ENCODE assay signal across 9 cellular contexts in the genomic region with DNA sequence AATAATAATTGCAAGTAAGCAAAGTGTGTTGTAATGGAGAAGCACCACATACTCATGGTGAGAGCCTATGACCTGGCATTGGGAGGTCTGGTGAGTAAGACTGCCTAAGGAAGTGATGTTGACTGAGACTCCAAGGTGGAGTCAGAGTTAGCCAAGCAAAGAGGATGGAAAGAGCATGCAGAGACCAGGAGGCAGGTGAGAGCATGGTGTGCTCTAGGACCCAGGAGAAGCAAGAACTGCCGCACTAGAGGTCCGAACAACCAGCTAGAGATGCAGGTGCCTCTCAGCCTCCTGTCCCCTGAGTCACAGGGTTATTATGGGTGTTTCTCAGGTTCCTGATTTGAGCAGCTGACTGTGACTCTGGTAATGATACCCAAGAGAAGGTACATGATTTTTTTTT. TPM values are rescaled to one million over a fixed set of nuclear protein-coding genes. Genes with fewer than 3 reads are reported as not detected.
DNase-seq lines count a peak whose midpoint lies in the region; ATAC-seq and TF ChIP-seq lines count a peak whose summit lies in the region.
"Had no signal": no experiment of that assay in that cellular context is flagged by ENCODE, and none has a peak within 500 bp of the region (broad histone marks: within the 10 kb centered on the region; RNA-seq: fewer than 3 reads in every experiment).

No MANE protein-coding gene starts in this region.

- H2BK12ac ChIP-seq in neuronal stem cell (ENCODE audit: low read length), result no peak overlapping the region

- H3K27ac Mint-ChIP-seq in GM23338, result no peak overlapping the region
- no peak overlapping the region for H3K27ac Mint-ChIP-seq in type B pancreatic cell
- H3K27ac Mint-ChIP-seq: nephron had no signal

- no peak for TF ChIP-seq CTCF in SK-N-SH (IDR thresholded peaks at IDR 0.05)
- TF ChIP-seq CTCF in GM23338 (conservative IDR thresholded peaks at IDR 0.05; ENCODE audit: low read depth in 2 of 2), result no peak
- TF ChIP-seq CTCF in fibroblast of pulmonary artery (IDR thresholded peaks at IDR 0.05; ENCODE audit: low read length, missing control alignments), result no peak
- TF ChIP-seq CTCF in type B pancreatic cell (conservative IDR thresholded peaks at IDR 0.05), result no peak

- H3K4me2 ChIP-seq in SK-N-SH (no peak overlapping the region), GM23338 (no peak overlapping the region), neuronal stem cell (ENCODE audit: insufficient read depth, low read length, poor library complexity, severe bottlenecking) (no peak overlapping the region)

- H3K4me3 Mint-ChIP-seq in GM23338 (no peak overlapping the region), type B pancreatic cell (no peak overlapping the region)
- H3K4me3 Mint-ChIP-seq: nephron had no signal

- no peak overlapping the region for H3K14ac ChIP-seq in neuronal stem cell (ENCODE audit: low read length)

- 83% methylated on average over 2 of the region's 2 CpGs for WGBS in SK-N-SH (ENCODE audit: low lambda C conversion rate)
- no CpG with 5 or more reads among the region's 2 CpGs for WGBS in neuronal stem cell (ENCODE audit: extremely low coverage in 2 of 2, insufficient read length in 2 of 2, insufficient replicate concordance in 1 of 2), 2 donors

- H3K4me3 ChIP-seq in SK-N-SH (ENCODE audit: low read depth in 2 of 2, low read length in 1 of 2) (no peak overlapping the region), GM23338 (no peak overlapping the region), fibroblast of pulmonary artery (replicated peaks; ENCODE audit: low read depth, low read length) (no peak overlapping the region), neuronal stem cell (ENCODE audit: low read length in 2 of 2) (no peak overlapping the region)

- CTCF ChIA-PET in SK-N-SH (lab: Yijun Ruan, JAX), result interaction anchor here (1.1 kb wide), 1 partner anchor 253 kb away, joined by 4 read pairs; no protein-coding TSS in a partner anchor

- no peak overlapping the region for H2BK5ac ChIP-seq in neuronal stem cell (ENCODE audit: low read length)

- peaks cover 85% of the 10 kb centered on the region for H3K36me3 Mint-ChIP-seq in GM23338 (ENCODE audit: low read depth)
- peaks cover 35% of the 10 kb centered on the region for H3K36me3 Mint-ChIP-seq in type B pancreatic cell

- H4K20me1 ChIP-seq in SK-N-SH (ENCODE audit: insufficient read depth) (peaks cover 2% of the 10 kb centered on the region; the same call in 1 of the 2 replicates), GM23338 (replicated peaks; ENCODE audit: insufficient read depth) (peaks cover 25% of the 10 kb centered on the region)

- H3K27ac ChIP-seq in SK-N-SH (ENCODE audit: low read depth in 2 of 2, low read length in 1 of 2) (no peak overlapping the region), GM23338 (ENCODE audit: low read depth) (no peak overlapping the region), neuronal stem cell (replicated peaks; ENCODE audit: low read length) (no peak overlapping the region)

- H3K9me2 ChIP-seq in SK-N-SH, result no peaks in the 10 kb centered on the region
- H3K9me2 ChIP-seq in GM23338 (ENCODE audit: insufficient read depth), result no peaks in the 10 kb centered on the region

- no peak for TF ChIP-seq EP300 in SK-N-SH (IDR thresholded peaks at IDR 0.05; ENCODE audit: borderline replicate concordance in 1 of 2, low read depth in 1 of 2, low read length in 1 of 2)

- H2BK120ac ChIP-seq in neuronal stem cell (ENCODE audit: low read depth, low read length), result no peak overlapping the region

- H3K9me3 Mint-ChIP-seq in GM23338, result no peaks in the 10 kb centered on the region
- H3K9me3 Mint-ChIP-seq in type B pancreatic cell, result no peaks in the 10 kb centered on the region
- H3K9me3 Mint-ChIP-seq: nephron had no signal

- no peak; the same call in 2 of the 3 replicates for ATAC-seq in SK-N-SH treated with all-trans-retinoic acid at 6 μM for 48 hours
- ATAC-seq in GM23338, result peak; percentile 87

- H3K79me1 ChIP-seq in neuronal stem cell (ENCODE audit: low read depth, low read length), result no peaks in the 10 kb centered on the region

- H3K27me3 ChIP-seq in SK-N-SH (ENCODE audit: insufficient read depth), result no peaks in the 10 kb centered on the region
- no peaks in the 10 kb centered on the region for H3K27me3 ChIP-seq in GM23338 (ENCODE audit: insufficient read depth)
- H3K27me3 ChIP-seq in neuronal stem cell (ENCODE audit: control insufficient read depth in 3 of 3, insufficient read depth in 3 of 3, low read depth in 1 of 3, low read length in 3 of 3), result no peaks in the 10 kb centered on the region

- H3K9me3 ChIP-seq in SK-N-SH (no peaks in the 10 kb centered on the region), neuronal stem cell (replicated peaks in 1 of 2; ENCODE audit: control insufficient read depth in 2 of 2, insufficient read depth in 1 of 2, low read depth in 1 of 2, low read length in 2 of 2) (no peaks in the 10 kb centered on the region)

- no peak overlapping the region for H4K91ac ChIP-seq in neuronal stem cell (ENCODE audit: low read depth, low read length, poor library complexity)

- POLR2A ChIA-PET in SK-N-SH (lab: Yijun Ruan, JAX), result no interaction called here

- H3K27me3 Mint-ChIP-seq in GM23338 (ENCODE audit: insufficient read depth, low read depth, poor library complexity), result peaks cover 3% of the 10 kb centered on the region
- H3K27me3 Mint-ChIP-seq in type B pancreatic cell, result no peaks in the 10 kb centered on the region

- H3K36me3 ChIP-seq in SK-N-SH (replicated peaks in 1 of 2; ENCODE audit: control insufficient read depth in 1 of 2, insufficient read depth in 2 of 2, low read length in 1 of 2) (peaks cover 65 to 78% of the 10 kb centered on the region in 2 experiments), GM23338 (ENCODE audit: insufficient read depth) (peaks cover 61% of the 10 kb centered on the region), neuronal stem cell (replicated peaks in 1 of 2; ENCODE audit: control insufficient read depth in 2 of 2, insufficient read depth in 2 of 2, low read length in 2 of 2) (peaks cover 39 to 100% of the 10 kb centered on the region in 2 donors)

- no peak overlapping the region for H3K18ac ChIP-seq in neuronal stem cell (ENCODE audit: low read length)

- no peak for TF ChIP-seq RAD21 in SK-N-SH (IDR thresholded peaks at IDR 0.05; ENCODE audit: low read length)

- H3K4me1 ChIP-seq in SK-N-SH (ENCODE audit: control insufficient read depth in 1 of 2, insufficient read depth in 2 of 2, low read depth in 1 of 2, low read length in 1 of 2) (no peaks in the 10 kb centered on the region; a peak in 1 of 4 replicates), GM23338 (ENCODE audit: insufficient read depth) (no peaks in the 10 kb centered on the region), neuronal stem cell (ENCODE audit: control insufficient read depth in 2 of 2, insufficient read depth in 1 of 2, low read depth in 1 of 2, low read length in 2 of 2) (no peaks in the 10 kb centered on the region)

- DNase-seq in SK-N-SH (peak; percentile 21), GM23338 (ENCODE audit: low spot score) (peak; percentile 56), NCI-H2196 (lab: John Stamatoyannopoulos, UW; ENCODE audit: unreplicated experiment) (peak; percentile 52), fibroblast of pulmonary artery (ENCODE audit: low read depth) (peak; percentile 72), type B pancreatic cell (ENCODE audit: extremely low spot score, unreplicated experiment) (peak; percentile 16), neuronal stem cell (ENCODE audit: low spot score) (no peak), epidermal melanocyte (ENCODE audit: insufficient read length, low spot score) (no peak)

- H2AFZ ChIP-seq in SK-N-SH (ENCODE audit: low read depth), result no peak overlapping the region
- no peak overlapping the region for H2AFZ ChIP-seq in GM23338
- no peak overlapping the region for H2AFZ ChIP-seq in neuronal stem cell (ENCODE audit: low read length)

- H4K8ac ChIP-seq in neuronal stem cell (ENCODE audit: low read depth, low read length), result no peak overlapping the region

- no peak overlapping the region for H3K4ac ChIP-seq in neuronal stem cell (ENCODE audit: low read length)

- H3F3A ChIP-seq in SK-N-SH (replicated peaks; ENCODE audit: insufficient read depth) (peaks cover 3% of the 10 kb centered on the region), GM23338 (replicated peaks; ENCODE audit: low read depth) (0 out of 2 replicates have a peak, but pooled peaks cover 3% of the 10 kb centered on the region)

- no peak overlapping the region for H3K23ac ChIP-seq in neuronal stem cell (ENCODE audit: low read depth, low read length, poor library complexity)

- H3K9ac ChIP-seq in SK-N-SH, result no peak overlapping the region
- H3K9ac ChIP-seq in neuronal stem cell (ENCODE audit: low read depth, low read length, poor library complexity), result no peak overlapping the region

- H3K79me2 ChIP-seq in SK-N-SH (ENCODE audit: insufficient read depth), result peaks cover 23% of the 10 kb centered on the region
- H3K79me2 ChIP-seq in GM23338 (replicated peaks; ENCODE audit: insufficient read depth), result no peaks in the 10 kb centered on the region

- H3K4me1 Mint-ChIP-seq in GM23338 (0 out of 3 replicates have a peak, but pooled peaks cover 2% of the 10 kb centered on the region), type B pancreatic cell (ENCODE audit: unreplicated experiment) (no peaks in the 10 kb centered on the region)
- H3K4me1 Mint-ChIP-seq: nephron had no signal

- no peak overlapping the region for H2BK15ac ChIP-seq in neuronal stem cell (ENCODE audit: low read length)

- H2AK5ac ChIP-seq in neuronal stem cell (ENCODE audit: low read depth, low read length), result no peak overlapping the region

TF ChIP-seq in SK-N-SH treated with all-trans-retinoic acid at 6 μM for 48 hours, 23 proteins besides CTCF, POLR2A, EP300 and RAD21 (continues in another document):
- no peak for TF ChIP-seq ARNTL (CRISPR knock-in tag; IDR thresholded peaks at IDR 0.05; ENCODE audit: borderline replicate concordance, low read depth)

TF ChIP-seq in GM23338, 12 proteins besides CTCF, POLR2A, EP300 and RAD21 (continues in another document):
- TF ChIP-seq EZH2 (IDR thresholded peaks at IDR 0.05; ENCODE audit: low read depth, unreplicated experiment) (no peak), NANOG (IDR thresholded peaks at IDR 0.05; ENCODE audit: borderline replicate concordance) (no peak)

RNA-seq across cellular contexts. Expression of a gene that starts 27.3 kb away (rescaled TPM):
- polyA plus RNA-seq in SK-N-SH (2012; rRNA removed) (21.6 and 28.4 TPM in 2 replicates), GM23338 (2016; fragmentation: Nextera tagmentation; extraction: Ambion mirVana) (114 and 117 TPM in 2 replicates)
- polyA plus RNA-seq in SK-N-SH (2012; cell fraction: cytosol; rRNA removed), result 42.1 and 66.2 TPM in 2 replicates
- 11.4 and 12.7 TPM in 2 replicates for polyA plus RNA-seq in SK-N-SH (2012; cell fraction: nucleus; rRNA removed)
- total RNA-seq in GM23338 (2014; rRNA removed; shearing (Covaris generic)), result 13.1 and 21.0 TPM in 2 replicates
- total RNA-seq in type B pancreatic cell (ENCODE audit: low replicate concordance), result 119 and 156 TPM in 2 replicates
- 292 TPM for polyA plus RNA-seq in neuronal stem cell (2013, experiment 1 of 2)
- 299 TPM for polyA plus RNA-seq in neuronal stem cell (2013, experiment 2 of 2)

RNA-seq across cellular contexts. Expression of a gene that starts 46.1 kb away (rescaled TPM):
- polyA plus RNA-seq in SK-N-SH (2012; rRNA removed), result 53.5 and 61.3 TPM in 2 replicates
- polyA plus RNA-seq in SK-N-SH (2012; cell fraction: cytosol; rRNA removed), result 48.8 and 53.9 TPM in 2 replicates
- polyA plus RNA-seq in SK-N-SH (2012; cell fraction: nucleus; rRNA removed), result 37.0 and 46.0 TPM in 2 replicates
- total RNA-seq in GM23338 (2014; rRNA removed; shearing (Covaris generic)), result 67.3 and 68.6 TPM in 2 replicates
- 72.8 and 77.4 TPM in 2 replicates for polyA plus RNA-seq in GM23338 (2016; fragmentation: Nextera tagmentation; extraction: Ambion mirVana)
- 44.6 and 48.1 TPM in 2 replicates for total RNA-seq in type B pancreatic cell (ENCODE audit: low replicate concordance)
- polyA plus RNA-seq in neuronal stem cell (2013, experiment 1 of 2), result 24.9 TPM
- polyA plus RNA-seq in neuronal stem cell (2013, experiment 2 of 2), result 23.1 TPM

Comparison
In these comparisons a context has a peak if more than half of its experiments do, and no peak if none do; other contexts are left out.
1. DNase-seq: peak in SK-N-SH (single experiment), GM23338 (single experiment), NCI-H2196 (single experiment), fibroblast of pulmonary artery (single experiment) and type B pancreatic cell (single experiment); none in neuronal stem cell (single experiment) and epidermal melanocyte (single experiment).